32 cellular contexts compared by ENCODE assay signal in the genomic region with DNA sequence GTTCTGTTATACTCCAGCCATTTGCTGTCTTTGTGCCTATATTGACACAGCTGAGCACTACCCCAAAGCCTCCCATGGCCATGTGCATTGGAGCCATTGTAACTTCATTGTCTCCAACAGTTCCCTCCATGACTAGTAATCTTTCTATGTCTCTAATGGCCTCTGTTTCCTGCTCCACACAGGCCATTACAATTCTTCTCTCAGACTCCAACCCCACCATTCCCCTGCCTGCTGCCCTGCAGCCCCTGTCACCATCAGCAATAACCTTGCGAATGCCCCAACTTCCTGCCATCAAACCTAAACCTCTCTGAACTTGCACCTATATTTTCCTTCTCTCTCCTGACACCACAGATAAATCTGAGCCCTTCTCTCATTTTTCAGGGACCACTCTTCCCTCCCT.
"Had no signal": no experiment of that assay in that cellular context is flagged by ENCODE, and none has a peak within 500 bp of the region (broad histone marks: within the 10 kb centered on the region; RNA-seq: fewer than 3 reads in every experiment).

No MANE protein-coding gene starts in this region.

- H3K4me3 ChIP-seq: ovary, psoas muscle, right lobe of liver, sigmoid colon, suprapubic skin, testis, tibial artery, transverse colon, upper lobe of right lung had no signal

- DNase-seq: naive B cell; naive thymus-derived CD8-positive, alpha-beta T cell; nephron progenitor cell; nucleus accumbens; ovary; posterior cingulate gyrus; psoas muscle; right cardiac atrium; right lobe of liver; sigmoid colon; small intestine; stimulated activated CD4-positive, alpha-beta T cell treated with anti-CD3 and anti-CD28 coated beads, Interleukin-15, amount 100 ng/mL, for 24 hours; stimulated activated CD4-positive, alpha-beta T cell treated with anti-CD3 and anti-CD28 coated beads, Interleukin-2, amount 100 ng/mL, for 24 hours; stimulated activated CD4-positive, alpha-beta T cell treated with anti-CD3 and anti-CD28 coated beads, Interleukin-2, amount 100 ng/mL, for 48 hours; stimulated activated CD4-positive, alpha-beta T cell treated with anti-CD3 and anti-CD28 coated beads, Interleukin-4, amount 100 ng/mL, for 4 hours; stimulated activated CD8-positive, alpha-beta memory T cell treated with anti-CD3 and anti-CD28 coated beads, Interleukin-4, amount 100 ng/mL, for 48 hours; stimulated activated naive CD4-positive, alpha-beta T cell; stimulated activated naive CD8-positive, alpha-beta T cell treated with anti-CD3 and anti-CD28 coated beads, Interleukin-15, amount 100 ng/mL, for 72 hours; stimulated activated naive CD8-positive, alpha-beta T cell treated with anti-CD3 and anti-CD28 coated beads, Interleukin-15, Interleukin-2, amounts not matched to agents 100 U/mL and 50 U/mL, for 24 hours; substantia nigra; testis; tibial artery; transverse colon; upper lobe of right lung had no signal

- H3K9me3 Mint-ChIP-seq: nephron progenitor cell; neural crest cell; stimulated activated memory B cell treated with anti-CD40 and anti-IgM and Interleukin-4, amounts not matched to agents 10 μg/mL and 1 μg/mL and 100 μg/mL, for 72 hours had no signal

- H3K4me3 Mint-ChIP-seq: naive B cell; naive thymus-derived CD8-positive, alpha-beta T cell; natural killer cell treated with Interleukin-12 subunit alpha and Interleukin-12 subunit beta and Interleukin-15 and Interleukin-18, amount 100 ng/mL, for 72 hours; nephron progenitor cell; neural crest cell; stimulated activated memory B cell treated with anti-CD40 and anti-IgM and Interleukin-4, amounts not matched to agents 10 μg/mL and 1 μg/mL and 100 μg/mL, for 72 hours; stimulated activated naive CD8-positive, alpha-beta T cell treated with anti-CD3 and anti-CD28 coated beads, Interleukin-15, amount 100 ng/mL, for 72 hours; type B pancreatic cell had no signal

- H3K36me3 ChIP-seq: neutrophil, ovary, right lobe of liver, sigmoid colon, suprapubic skin, tibial artery, transverse colon, upper lobe of right lung had no signal

- ATAC-seq: naive thymus-derived CD8-positive, alpha-beta T cell; natural killer cell treated with Interleukin-12 subunit alpha and Interleukin-12 subunit beta and Interleukin-15 and Interleukin-18, amount 100 ng/mL, for 72 hours; psoas muscle; right cardiac atrium; right lobe of liver; stimulated activated memory B cell treated with anti-CD40 and anti-IgM and Interleukin-4, amounts not matched to agents 10 μg/mL and 1 μg/mL and 100 μg/mL, for 72 hours; stimulated activated naive CD8-positive, alpha-beta T cell treated with anti-CD3 and anti-CD28 coated beads, Interleukin-15, amount 100 ng/mL, for 72 hours; stimulated activated naive CD8-positive, alpha-beta T cell treated with anti-CD3 and anti-CD28 coated beads, Interleukin-15, Interleukin-2, amounts not matched to agents 100 U/mL and 50 U/mL, for 24 hours; upper lobe of right lung had no signal

- H3K4me1 ChIP-seq: parathyroid adenoma, psoas muscle, right lobe of liver, sigmoid colon, tibial artery, upper lobe of right lung had no signal

- H3K27ac Mint-ChIP-seq: naive B cell; naive thymus-derived CD8-positive, alpha-beta T cell; natural killer cell treated with Interleukin-12 subunit alpha and Interleukin-12 subunit beta and Interleukin-15 and Interleukin-18, amount 100 ng/mL, for 72 hours; nephron progenitor cell; progenitor cell of endocrine pancreas; stimulated activated memory B cell treated with anti-CD40 and anti-IgM and Interleukin-4, amounts not matched to agents 10 μg/mL and 1 μg/mL and 100 μg/mL, for 72 hours; type B pancreatic cell had no signal

- H3K9me3 ChIP-seq: neutrophil, ovary, psoas muscle, right lobe of liver, sigmoid colon, suprapubic skin, testis, tibial artery, transverse colon, upper lobe of right lung had no signal

- H3K27me3 ChIP-seq: ovary, right lobe of liver, sigmoid colon, suprapubic skin, testis, tibial artery, transverse colon, upper lobe of right lung had no signal

- H3K27ac ChIP-seq: neutrophil, ovary, parathyroid adenoma, psoas muscle, right lobe of liver, sigmoid colon, suprapubic skin, testis, tibial artery, transverse colon, upper lobe of right lung had no signal

- H3K36me3 Mint-ChIP-seq: naive thymus-derived CD8-positive, alpha-beta T cell; natural killer cell treated with Interleukin-12 subunit alpha and Interleukin-12 subunit beta and Interleukin-15 and Interleukin-18, amount 100 ng/mL, for 72 hours; stimulated activated memory B cell treated with anti-CD40 and anti-IgM and Interleukin-4, amounts not matched to agents 10 μg/mL and 1 μg/mL and 100 μg/mL, for 72 hours; type B pancreatic cell had no signal

- H3K4me1 Mint-ChIP-seq: naive B cell; naive thymus-derived CD8-positive, alpha-beta T cell; nephron progenitor cell; neural crest cell; stimulated activated memory B cell treated with anti-CD40 and anti-IgM and Interleukin-4, amounts not matched to agents 10 μg/mL and 1 μg/mL and 100 μg/mL, for 72 hours; stimulated activated naive CD8-positive, alpha-beta T cell treated with anti-CD3 and anti-CD28 coated beads, Interleukin-15, amount 100 ng/mL, for 72 hours had no signal
